ENCODE assay signal across 28 cellular contexts in genomic region chr2:215394102-215394805, GRCh38. TPM values are rescaled to one million over a fixed set of nuclear protein-coding genes. Genes with fewer than 3 reads are reported as not detected.
DNase-seq lines count a peak whose midpoint lies in the region; ATAC-seq, FAIRE-seq and TF ChIP-seq lines count a peak whose summit lies in the region.
"Had no signal": no experiment of that assay in that cellular context is flagged by ENCODE, and none has a peak within 500 bp of the region (broad histone marks: within the 10 kb centered on the region; RNA-seq: fewer than 3 reads in every experiment).

No MANE protein-coding gene starts in this region.

- peak overlapping the region; percentile 47 for H3K27ac ChIP-seq in astrocyte (ENCODE audit: low read depth, low read length)
- H3K27ac ChIP-seq in CD8-positive, alpha-beta T cell (ENCODE audit: low read depth, low read length) = no peak overlapping the region
- H3K27ac ChIP-seq: adrenal gland, body of pancreas, neutrophil, upper lobe of left lung had no signal

- H3K4me1 Mint-ChIP-seq in Caco-2 (ENCODE audit: low read depth, unreplicated experiment) (peaks cover 40% of the 10 kb centered on the region), astrocyte (ENCODE audit: low read depth, unreplicated experiment) (peaks cover 48% of the 10 kb centered on the region), nephron progenitor cell (peaks cover 6% of the 10 kb centered on the region)
- no peaks in the 10 kb centered on the region for H3K4me1 Mint-ChIP-seq in CD8-positive, alpha-beta T cell (ENCODE audit: low read depth)
- H3K4me1 Mint-ChIP-seq: activated CD4-positive, alpha-beta memory T cell treated with anti-CD3 and anti-CD28 coated beads, Interleukin-2, amount 10 ng/mL, durations not matched to agents 7 days and 5 days had no signal

- no peak for ATAC-seq in CD8-positive, alpha-beta T cell
- ATAC-seq in GM21717 (IDR thresholded peaks at IDR 0.05; ENCODE audit: unreplicated experiment) (no peak), HG03565 (IDR thresholded peaks at IDR 0.05; ENCODE audit: unreplicated experiment) (no peak), GM18907 (IDR thresholded peaks at IDR 0.05; ENCODE audit: unreplicated experiment) (no peak)
- ATAC-seq: body of pancreas; stimulated activated naive B cell treated with anti-CD40 and anti-IgM and Interleukin-4, amounts not matched to agents 10 μg/mL and 1 μg/mL and 100 μg/mL, for 72 hours had no signal

- peaks cover 3% of the 10 kb centered on the region; the same call in 1 of the 2 replicates for H3K4me1 ChIP-seq in Caco-2
- peaks cover 28% of the 10 kb centered on the region for H3K4me1 ChIP-seq in astrocyte (ENCODE audit: insufficient read depth, low read length)
- H3K4me1 ChIP-seq in CD8-positive, alpha-beta T cell (ENCODE audit: insufficient read depth, low read length) = no peaks in the 10 kb centered on the region
- H3K4me1 ChIP-seq: adrenal gland had no signal

- FAIRE-seq in astrocyte (lab: Jason Lieb, UNC) = no peak
- FAIRE-seq: GM18507, RCC 7860 had no signal

- H3K36me3 Mint-ChIP-seq in Caco-2 (ENCODE audit: insufficient read depth, unreplicated experiment) (peaks cover 100% of the 10 kb centered on the region), astrocyte (ENCODE audit: low read depth, unreplicated experiment) (peaks cover 26% of the 10 kb centered on the region), nephron progenitor cell (ENCODE audit: low read depth) (peaks cover 76% of the 10 kb centered on the region)
- H3K36me3 Mint-ChIP-seq in CD8-positive, alpha-beta T cell = no peaks in the 10 kb centered on the region
- H3K36me3 Mint-ChIP-seq: stimulated activated naive B cell treated with anti-CD40 and anti-IgM and Interleukin-4, amounts not matched to agents 10 μg/mL and 1 μg/mL and 100 μg/mL, for 72 hours had no signal

- peak overlapping the region; percentile 58 for H3K27ac Mint-ChIP-seq in Caco-2 (ENCODE audit: unreplicated experiment)
- H3K27ac Mint-ChIP-seq in astrocyte (ENCODE audit: unreplicated experiment) = peak overlapping the region; percentile 75
- H3K27ac Mint-ChIP-seq in nephron progenitor cell = peak overlapping the region; percentile 60
- no peak overlapping the region for H3K27ac Mint-ChIP-seq in CD8-positive, alpha-beta T cell
- H3K27ac Mint-ChIP-seq: activated CD4-positive, alpha-beta memory T cell treated with anti-CD3 and anti-CD28 coated beads, Interleukin-2, amount 10 ng/mL, durations not matched to agents 7 days and 5 days; activated naive CD4-positive, alpha-beta T cell treated with anti-CD3 and anti-CD28 coated beads for 36 hours; activated T-helper 1 cell treated with anti-CD3 and anti-CD28 coated beads, Interleukin-12 subunit alpha, Interleukin-12 subunit beta, Interleukin-2, Interleukin-4 antibody, amounts not matched to agents 30 ng/mL and 10 ng/mL and 1 ng/mL, durations not matched to agents 14 hours and 24 hours and 36 hours; stimulated activated naive B cell treated with anti-CD40 and anti-IgM and Interleukin-4, amounts not matched to agents 10 μg/mL and 1 μg/mL and 100 μg/mL, for 72 hours; T-helper 2 cell treated with Interferon-gamma antibody and Interleukin-4, amounts not matched to agents 5 μg/mL and 100 μg/mL, for 36 hours had no signal

- CTCF ChIA-PET in Caco-2 (lab: Charles Lee) = no interaction called here
- CTCF ChIA-PET in CD8-positive, alpha-beta T cell (lab: Charles Lee) = no interaction called here

- intact Hi-C loops in Caco-2 (cut with micrococcal nuclease; ENCODE audit: unreplicated experiment) = no loop called here
- intact Hi-C loops in CD8-positive, alpha-beta T cell (cut with DNase I, micrococcal nuclease) = no loop called here

- POLR2A ChIA-PET in Caco-2 (lab: Charles Lee) = no interaction called here
- POLR2A ChIA-PET in CD8-positive, alpha-beta T cell (lab: Charles Lee) = no interaction called here

- H3K27me3 ChIP-seq in Caco-2 (replicated peaks; ENCODE audit: control insufficient read depth, insufficient read depth, low read length) = no peaks in the 10 kb centered on the region
- no peaks in the 10 kb centered on the region for H3K27me3 ChIP-seq in astrocyte (ENCODE audit: insufficient read depth, low read length)
- H3K27me3 ChIP-seq in CD8-positive, alpha-beta T cell (ENCODE audit: insufficient read depth, low read length) = no peaks in the 10 kb centered on the region
- H3K27me3 ChIP-seq: adrenal gland, body of pancreas, dorsolateral prefrontal cortex, neutrophil, upper lobe of left lung had no signal

- H3K4me3 ChIP-seq in Caco-2 (ENCODE audit: low read depth, low read length) (no peak overlapping the region), astrocyte (ENCODE audit: insufficient read depth, low read depth, low read length) (no peak overlapping the region)
- H3K4me3 ChIP-seq in CD8-positive, alpha-beta T cell (ENCODE audit: low read depth, low read length) = no peak overlapping the region
- H3K4me3 ChIP-seq: adrenal gland, body of pancreas, upper lobe of left lung had no signal

- H3K9me3 Mint-ChIP-seq in Caco-2 (ENCODE audit: unreplicated experiment) (no peaks in the 10 kb centered on the region), astrocyte (ENCODE audit: unreplicated experiment) (no peaks in the 10 kb centered on the region), nephron progenitor cell (no peaks in the 10 kb centered on the region)
- no peaks in the 10 kb centered on the region for H3K9me3 Mint-ChIP-seq in CD8-positive, alpha-beta T cell
- H3K9me3 Mint-ChIP-seq: activated CD4-positive, alpha-beta memory T cell treated with anti-CD3 and anti-CD28 coated beads, Interleukin-2, amount 10 ng/mL, durations not matched to agents 7 days and 5 days; activated naive CD4-positive, alpha-beta T cell treated with anti-CD3 and anti-CD28 coated beads for 36 hours; activated T-helper 1 cell treated with anti-CD3 and anti-CD28 coated beads, Interleukin-12 subunit alpha, Interleukin-12 subunit beta, Interleukin-2, Interleukin-4 antibody, amounts not matched to agents 30 ng/mL and 10 ng/mL and 1 ng/mL, durations not matched to agents 14 hours and 24 hours and 36 hours; T-helper 2 cell treated with Interferon-gamma antibody and Interleukin-4, amounts not matched to agents 5 μg/mL and 100 μg/mL, for 36 hours had no signal

- H3K4me3 Mint-ChIP-seq in Caco-2 (ENCODE audit: unreplicated experiment) (no peak overlapping the region), astrocyte (ENCODE audit: unreplicated experiment) (no peak overlapping the region), nephron progenitor cell (no peak overlapping the region)
- no peak overlapping the region for H3K4me3 Mint-ChIP-seq in CD8-positive, alpha-beta T cell
- H3K4me3 Mint-ChIP-seq: activated CD4-positive, alpha-beta memory T cell treated with anti-CD3 and anti-CD28 coated beads, Interleukin-2, amount 10 ng/mL, durations not matched to agents 7 days and 5 days; activated naive CD4-positive, alpha-beta T cell treated with anti-CD3 and anti-CD28 coated beads for 36 hours; activated T-helper 1 cell treated with anti-CD3 and anti-CD28 coated beads, Interleukin-12 subunit alpha, Interleukin-12 subunit beta, Interleukin-2, Interleukin-4 antibody, amounts not matched to agents 30 ng/mL and 10 ng/mL and 1 ng/mL, durations not matched to agents 14 hours and 24 hours and 36 hours; stimulated activated naive B cell treated with anti-CD40 and anti-IgM and Interleukin-4, amounts not matched to agents 10 μg/mL and 1 μg/mL and 100 μg/mL, for 72 hours; T-helper 2 cell treated with Interferon-gamma antibody and Interleukin-4, amounts not matched to agents 5 μg/mL and 100 μg/mL, for 36 hours had no signal

- BruUV-seq in Caco-2 (replicated peaks; lab: Mats Ljungman, UMichigan) = no TSS peak

- peaks cover 18% of the 10 kb centered on the region for H3K36me3 ChIP-seq in Caco-2 (ENCODE audit: control insufficient read depth, insufficient read depth, low read length)
- H3K36me3 ChIP-seq in astrocyte (ENCODE audit: insufficient read depth, low read length) = peaks cover 95% of the 10 kb centered on the region
- H3K36me3 ChIP-seq in CD8-positive, alpha-beta T cell (ENCODE audit: insufficient read depth, low read length) = no peaks in the 10 kb centered on the region
- H3K36me3 ChIP-seq: adrenal gland, neutrophil had no signal

- peak overlapping the region; percentile 50 for H3K9ac ChIP-seq in astrocyte (ENCODE audit: low read length)

- H3K9me3 ChIP-seq in Caco-2 (no peaks in the 10 kb centered on the region), astrocyte (ENCODE audit: insufficient read depth, low read depth, low read length) (no peaks in the 10 kb centered on the region)
- no peaks in the 10 kb centered on the region for H3K9me3 ChIP-seq in CD8-positive, alpha-beta T cell (ENCODE audit: low read length)
- H3K9me3 ChIP-seq: adrenal gland, body of pancreas, neutrophil, upper lobe of left lung had no signal

- peaks cover 100% of the 10 kb centered on the region for H4K20me1 ChIP-seq in astrocyte (ENCODE audit: insufficient read depth, low read length)

- no peak overlapping the region for H2AFZ ChIP-seq in astrocyte (ENCODE audit: low read depth, low read length)

- H3K27me3 Mint-ChIP-seq in Caco-2 (ENCODE audit: insufficient read depth, unreplicated experiment) (no peaks in the 10 kb centered on the region), astrocyte (ENCODE audit: low read depth, unreplicated experiment) (no peaks in the 10 kb centered on the region), nephron progenitor cell (ENCODE audit: low read depth, poor library complexity) (no peaks in the 10 kb centered on the region)
- H3K27me3 Mint-ChIP-seq in CD8-positive, alpha-beta T cell (ENCODE audit: low read depth) = peaks cover 19% of the 10 kb centered on the region

- DNase-seq in Caco-2 = no peak
- DNase-seq in Kasumi-1 (lab: John Stamatoyannopoulos, UW) = peak; percentile 1 to 12
- DNase-seq in astrocyte (ENCODE audit: low read depth) = no peak
- no peak for DNase-seq in nephron progenitor cell
- DNase-seq in CD8-positive, alpha-beta T cell = no peak
- DNase-seq: activated CD4-positive, alpha-beta memory T cell treated with anti-CD3 and anti-CD28 coated beads, Interleukin-2, amount 10 ng/mL, durations not matched to agents 7 days and 5 days; activated CD8-positive, alpha-beta memory T cell treated with anti-CD3 and anti-CD28 coated beads, Interleukin-2, amount 50 U/mL, for 4 hours; activated naive CD4-positive, alpha-beta T cell treated with anti-CD3 and anti-CD28 coated beads for 36 hours; adrenal gland; body of pancreas; DMS153; dorsolateral prefrontal cortex; HCEC 1CT; hippocampal formation; mammary epithelial cell; NCI-H1092 treated with DMSO at 0.1 percent for 48 hours; NCI-H187; SHP77 treated with DMSO at 0.1 percent for 48 hours; stimulated activated naive B cell treated with anti-CD40 and anti-IgM and Interleukin-4, amounts not matched to agents 10 μg/mL and 1 μg/mL and 100 μg/mL, for 72 hours; upper lobe of left lung had no signal

- H3K79me2 ChIP-seq in astrocyte (ENCODE audit: insufficient read depth, low read length) = peaks cover 48% of the 10 kb centered on the region

- TF ChIP-seq CTCF in Caco-2 (IDR thresholded peaks at IDR 0.05; ENCODE audit: insufficient read depth in 1 of 2, low read depth in 1 of 2, low read length in 1 of 2, severe bottlenecking in 1 of 2, unreplicated experiment in 1 of 2) (no peak), astrocyte (IDR thresholded peaks at IDR 0.05; ENCODE audit: insufficient read depth, low read depth, low read length) (no peak), nephron progenitor cell (IDR thresholded peaks at IDR 0.05) (no peak)
- no peak for TF ChIP-seq CTCF in CD8-positive, alpha-beta T cell (IDR thresholded peaks at IDR 0.05)

- peak overlapping the region; percentile 39 for H3K4me2 ChIP-seq in astrocyte (ENCODE audit: low read length)

RNA-seq across cellular contexts. Expression of gene FN1, which starts 41.6 kb away (rescaled TPM):
- total RNA-seq in Caco-2 (2022) (3,805 and 3,872 TPM in 2 replicates), astrocyte (17,010 and 22,524 TPM in 2 replicates)
- total RNA-seq in CD8-positive, alpha-beta T cell = not detected

Comparison
In these comparisons a context has a peak if more than half of its experiments do, and no peak if none do; other contexts are left out.
1. DNase-seq: peak in Kasumi-1 (2 of 2); none in Caco-2 (0 of 2), astrocyte (single experiment), nephron progenitor cell (single experiment) and CD8-positive, alpha-beta T cell (0 of 7).
2. RNA of gene FN1, which starts 41.6 kb away (total RNA-seq): 17,010 to 22,524 TPM in astrocyte and 3,805 to 3,872 TPM in Caco-2; not detected in CD8-positive, alpha-beta T cell; every median in the first group is over 1,000 times any median in the second.